ENCODE assay signal across 25 cellular contexts in the genomic region with DNA sequence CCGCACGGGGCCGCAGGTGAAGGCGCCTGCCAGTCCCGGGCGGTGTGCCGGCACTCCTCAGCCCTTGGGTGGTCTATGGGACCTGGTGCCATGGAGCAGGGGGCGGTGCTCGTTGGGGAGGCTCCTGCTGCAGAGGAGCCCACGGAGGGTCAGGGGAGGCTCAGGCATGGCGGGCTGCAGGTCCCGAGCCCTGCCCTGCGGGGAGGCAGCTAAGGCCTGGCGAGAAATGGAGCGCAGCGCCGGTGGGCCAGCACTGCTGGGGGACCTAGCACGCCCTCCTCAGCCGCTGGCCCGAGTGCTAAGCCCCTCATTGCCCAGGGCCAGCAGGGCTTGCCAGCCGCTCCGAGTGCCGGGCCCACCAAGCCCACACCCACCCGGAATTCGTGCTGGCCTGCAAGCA.
"Had no signal": no experiment of that assay in that cellular context is flagged by ENCODE, and none has a peak within 500 bp of the region (broad histone marks: within the 10 kb centered on the region; RNA-seq: fewer than 3 reads in every experiment).

No MANE protein-coding gene starts in this region.

- H3K4me3 ChIP-seq: stomach, suprapubic skin, testis, thoracic aorta, thyroid gland, tibial artery, tibial nerve, transverse colon, upper lobe of left lung, upper lobe of right lung, uterus, vagina had no signal

- H3K36me3 ChIP-seq: thyroid gland, transverse colon, upper lobe of right lung, uterus, vagina had no signal

- H3K27ac ChIP-seq: stomach, suprapubic skin, testis, thoracic aorta, thyroid gland, tibial artery, tibial nerve, transverse colon, upper lobe of left lung, upper lobe of right lung, uterus, vagina had no signal

- H3K4me1 ChIP-seq: uterus had no signal

- ATAC-seq: stimulated activated effector memory CD8-positive, alpha-beta T cell treated with anti-CD3 and anti-CD28 coated beads, Interleukin-12 subunit alpha, Interleukin-12 subunit beta, amount 100 ng/mL, for 72 hours; stimulated activated memory B cell treated with anti-CD40 and anti-IgM and Interleukin-4, amounts not matched to agents 10 μg/mL and 1 μg/mL and 100 μg/mL, for 72 hours; stimulated activated naive B cell treated with anti-CD40 and anti-IgM and Interleukin-4, amounts not matched to agents 10 μg/mL and 1 μg/mL and 100 μg/mL, for 72 hours; stimulated activated naive CD8-positive, alpha-beta T cell treated with anti-CD3 and anti-CD28 coated beads, Interleukin-15, amount 100 ng/mL, for 72 hours; stimulated activated naive CD8-positive, alpha-beta T cell treated with anti-CD3 and anti-CD28 coated beads, Interleukin-15, Interleukin-2, amounts not matched to agents 100 U/mL and 50 U/mL, for 24 hours; upper lobe of right lung had no signal

- H3K27me3 ChIP-seq: stomach, suprapubic skin, testis, thyroid gland, tibial artery, tibial nerve, transverse colon, upper lobe of left lung, upper lobe of right lung, uterus, vagina had no signal

- DNase-seq: stimulated activated CD4-positive, alpha-beta T cell treated with anti-CD3 and anti-CD28 coated beads, Interleukin-4, amount 100 ng/mL, for 1 hour; stimulated activated CD4-positive, alpha-beta T cell treated with anti-CD3 and anti-CD28 coated beads, Interleukin-4, amount 100 ng/mL, for 24 hours; stimulated activated CD4-positive, alpha-beta T cell treated with anti-CD3 and anti-CD28 coated beads, Interleukin-4, amount 100 ng/mL, for 4 hours; stimulated activated CD8-positive, alpha-beta memory T cell treated with anti-CD3 and anti-CD28 coated beads, Interleukin-4, amount 100 ng/mL, for 48 hours; stimulated activated naive B cell treated with anti-CD40 and anti-IgM and Interleukin-4, amounts not matched to agents 10 μg/mL and 1 μg/mL and 100 μg/mL, for 72 hours; stimulated activated naive CD4-positive, alpha-beta T cell; stimulated activated naive CD4-positive, alpha-beta T cell treated with Interleukin-2 at 50 U/mL for 16 hours; stimulated activated naive CD8-positive, alpha-beta T cell treated with anti-CD3 and anti-CD28 coated beads, Interleukin-15, amount 100 ng/mL, for 72 hours; stimulated activated naive CD8-positive, alpha-beta T cell treated with anti-CD3 and anti-CD28 coated beads, Interleukin-15, Interleukin-2, amounts not matched to agents 100 U/mL and 50 U/mL, for 24 hours; stomach; substantia nigra; testis; thyroid gland; tibial artery; transverse colon; trophoblast cell; upper lobe of right lung; uterus had no signal

- H3K9me3 ChIP-seq: stomach, suprapubic skin, testis, thoracic aorta, thyroid gland, tibial artery, tibial nerve, transverse colon, upper lobe of left lung, upper lobe of right lung, uterus, vagina had no signal
